ENCODE assay signal across 17 cellular contexts in genomic region chr4:113553082-113553481, GRCh38.
DNase-seq lines count a peak whose midpoint lies in the region; ATAC-seq, FAIRE-seq and TF ChIP-seq lines count a peak whose summit lies in the region.
"Had no signal": no experiment of that assay in that cellular context is flagged by ENCODE, and none has a peak within 500 bp of the region (broad histone marks: within the 10 kb centered on the region; RNA-seq: fewer than 3 reads in every experiment).

No MANE protein-coding gene starts in this region.

- 98% methylated on average over 3 of the region's 3 CpGs for WGBS in HepG2 (ENCODE audit: low lambda C conversion rate)
- WGBS in right lobe of liver (ENCODE audit: insufficient coverage, low coverage, low lambda C conversion rate, missing lambda C conversion rate), result 92% methylated on average over 3 of the region's 3 CpGs

- no peak for DNase-seq in activated T-cell treated with anti-CD3 and anti-CD28 coated beads, Interleukin-2, amount 50 U/mL, for 24 hours
- no peak for DNase-seq in activated T-cell treated with anti-CD3 and anti-CD28 coated beads, Interleukin-2, amount 50 U/mL, for 72 hours
- no peak for DNase-seq in HepG2 (ENCODE audit: low spot score)
- no peak for DNase-seq in right lobe of liver
- DNase-seq in bronchial epithelial cell (ENCODE audit: low read depth), result peak; percentile 66
- DNase-seq in foreskin keratinocyte, result peak in 1 of 2 donors; percentile 55
- no peak for DNase-seq in PC-9
- no peak for DNase-seq in SHP77 treated with DMSO at 0.1 percent for 48 hours (lab: John Stamatoyannopoulos, UW)
- DNase-seq: Calu3; CD8-positive, alpha-beta T cell; IMR-90 had no signal

- intact Hi-C loops in HepG2 (cut with micrococcal nuclease; ENCODE audit: unreplicated experiment) (no loop called here), right lobe of liver (cut with DNase I) (no loop called here), PC-9 (cut with micrococcal nuclease; ENCODE audit: unreplicated experiment) (no loop called here)

- H3K27me3 Mint-ChIP-seq in activated T-cell treated with anti-CD3 and anti-CD28 coated beads, Interleukin-2, amount 50 U/mL, for 24 hours, result no peaks in the 10 kb centered on the region
- H3K27me3 Mint-ChIP-seq in activated T-cell treated with anti-CD3 and anti-CD28 coated beads, Interleukin-2, amount 50 U/mL, for 72 hours (ENCODE audit: low read depth), result no peaks in the 10 kb centered on the region
- H3K27me3 Mint-ChIP-seq: B cell had no signal

- H3K36me3 ChIP-seq in HepG2 (replicated peaks in 1 of 2; ENCODE audit: control insufficient read depth in 1 of 2, insufficient read depth in 2 of 2, low read length in 2 of 2) (peaks cover 0 to 3% of the 10 kb centered on the region in 2 experiments; a peak in 2 of 5 replicates), right lobe of liver (no peaks in the 10 kb centered on the region), bronchial epithelial cell (ENCODE audit: control insufficient read depth, insufficient read depth, low read length) (no peaks in the 10 kb centered on the region), PC-9 (ENCODE audit: low read depth) (no peaks in the 10 kb centered on the region)
- H3K36me3 ChIP-seq: HAP-1 had no signal

- no peak for TF ChIP-seq RAD21 in HepG2 (CRISPR knock-in tag; IDR thresholded peaks at IDR 0.05)

- peak overlapping the region; percentile 34 for H3K27ac Mint-ChIP-seq in activated T-cell treated with anti-CD3 and anti-CD28 coated beads, Interleukin-2, amount 50 U/mL, for 24 hours
- H3K27ac Mint-ChIP-seq in activated T-cell treated with anti-CD3 and anti-CD28 coated beads, Interleukin-2, amount 50 U/mL, for 72 hours, result no peak overlapping the region
- H3K27ac Mint-ChIP-seq: B cell; CD8-positive, alpha-beta T cell had no signal

- no peak for TF ChIP-seq CTCF in HepG2 (CRISPR knock-in tag; IDR thresholded peaks at IDR 0.05)
- TF ChIP-seq CTCF in right lobe of liver (IDR thresholded peaks at IDR 0.05), result no peak
- TF ChIP-seq CTCF in bronchial epithelial cell (IDR thresholded peaks at IDR 0.05; ENCODE audit: insufficient read depth, low read length, severe bottlenecking), result no peak
- TF ChIP-seq CTCF in foreskin keratinocyte (conservative IDR thresholded peaks at IDR 0.05), result no peak
- TF ChIP-seq CTCF in PC-9 (conservative IDR thresholded peaks at IDR 0.05), result no peak

- TF ChIP-seq EP300 in HepG2 (IDR thresholded peaks at IDR 0.05; ENCODE audit: low read depth in 2 of 2, low read length in 2 of 2), result no peak
- no peak for TF ChIP-seq EP300 in HepG2 (CRISPR knock-in tag; IDR thresholded peaks at IDR 0.05; ENCODE audit: borderline replicate concordance)

- H2AFZ ChIP-seq in HepG2 (ENCODE audit: low read length), result no peak overlapping the region
- H2AFZ ChIP-seq in PC-9, result no peak overlapping the region

- no peak for ATAC-seq in activated T-cell treated with anti-CD3 and anti-CD28 coated beads, Interleukin-2, amount 50 U/mL, for 72 hours (replicated peaks in 1 of 2)
- ATAC-seq in HepG2 (no peak), right lobe of liver (no peak), foreskin keratinocyte (peak; percentile 84)
- ATAC-seq: CD8-positive, alpha-beta T cell had no signal

- no TSS peak for BruUV-seq in HepG2 (replicated peaks; lab: Mats Ljungman, UMichigan)
- BruUV-seq in PC-9 (replicated peaks; lab: Mats Ljungman, UMichigan), result no TSS peak

- H3K4me3 ChIP-seq in HepG2 (replicated peaks in 1 of 3; ENCODE audit: insufficient read depth in 1 of 3, low read depth in 2 of 3, low read length in 3 of 3), result no peak overlapping the region
- H3K4me3 ChIP-seq in right lobe of liver, result no peak overlapping the region
- no peak overlapping the region for H3K4me3 ChIP-seq in bronchial epithelial cell (ENCODE audit: low read depth, low read length)
- no peak overlapping the region for H3K4me3 ChIP-seq in PC-9
- H3K4me3 ChIP-seq: BLaER1 treated with 17β-estradiol and CSF1 and Interleukin-3, amounts not matched to agents 10 nM and 100 nM; HAP-1 had no signal

- TF ChIP-seq POLR2A in HepG2 (IDR thresholded peaks at IDR 0.05; ENCODE audit: insufficient read depth in 1 of 2, low read depth in 2 of 2, low read length in 2 of 2) (no peak), right lobe of liver (IDR thresholded peaks at IDR 0.05) (no peak)

- in situ Hi-C loops in HepG2 (cut with HindIII; ENCODE audit: extremely low pct_ligation_motif_present, low pct_unique_long_range_greater_than_20kb), result no loop called here

- no peak overlapping the region for H3K4me3 Mint-ChIP-seq in activated T-cell treated with anti-CD3 and anti-CD28 coated beads, Interleukin-2, amount 50 U/mL, for 24 hours
- no peak overlapping the region for H3K4me3 Mint-ChIP-seq in activated T-cell treated with anti-CD3 and anti-CD28 coated beads, Interleukin-2, amount 50 U/mL, for 72 hours
- H3K4me3 Mint-ChIP-seq: B cell; CD8-positive, alpha-beta T cell had no signal

- no peak overlapping the region for H3K9ac ChIP-seq in HepG2 (ENCODE audit: insufficient read depth, low read depth, low read length)
- H3K9ac ChIP-seq: BLaER1 treated with 17β-estradiol and CSF1 and Interleukin-3, amounts not matched to agents 10 nM and 100 nM had no signal

- no peaks in the 10 kb centered on the region for H4K20me1 ChIP-seq in HepG2 (ENCODE audit: insufficient read depth, low read length)
- no peaks in the 10 kb centered on the region for H4K20me1 ChIP-seq in PC-9 (ENCODE audit: insufficient read depth)

- no peak overlapping the region for H3K4me2 ChIP-seq in HepG2 (ENCODE audit: low read depth, low read length)
- no peak overlapping the region for H3K4me2 ChIP-seq in PC-9
- H3K4me2 ChIP-seq: BLaER1 treated with 17β-estradiol and CSF1 and Interleukin-3, amounts not matched to agents 10 nM and 100 nM had no signal

- H3K36me3 Mint-ChIP-seq in activated T-cell treated with anti-CD3 and anti-CD28 coated beads, Interleukin-2, amount 50 U/mL, for 24 hours (ENCODE audit: low read depth), result peaks cover 61% of the 10 kb centered on the region
- H3K36me3 Mint-ChIP-seq in activated T-cell treated with anti-CD3 and anti-CD28 coated beads, Interleukin-2, amount 50 U/mL, for 72 hours (ENCODE audit: insufficient read depth in 2 of 2), result peaks cover 0 to 9% of the 10 kb centered on the region in 2 donors

- no peaks in the 10 kb centered on the region for H3F3A ChIP-seq in PC-9 (ENCODE audit: insufficient read depth, low read depth)

- H3K9me3 Mint-ChIP-seq in activated T-cell treated with anti-CD3 and anti-CD28 coated beads, Interleukin-2, amount 50 U/mL, for 24 hours, result no peaks in the 10 kb centered on the region
- H3K9me3 Mint-ChIP-seq in activated T-cell treated with anti-CD3 and anti-CD28 coated beads, Interleukin-2, amount 50 U/mL, for 72 hours, result no peaks in the 10 kb centered on the region
- H3K9me3 Mint-ChIP-seq: CD8-positive, alpha-beta T cell had no signal

- FAIRE-seq in HepG2 (lab: Jason Lieb, UNC) (no peak), bronchial epithelial cell (lab: Jason Lieb, UNC) (no peak)
- FAIRE-seq: G401.6, GM12891, GM19239 had no signal

- POLR2A ChIA-PET in HepG2 (lab: Yijun Ruan, JAX) (no interaction called here), PC-9 (lab: Charles Lee; ENCODE audit: unreplicated experiment) (no interaction called here)

- CTCF ChIA-PET in HepG2 (lab: Yijun Ruan, JAX; ENCODE audit: low intra/inter-chr PET ratio, low total read pairs) (no interaction called here), PC-9 (lab: Charles Lee) (interaction anchor here (0.7 kb wide), 1 partner anchor 208 kb away, joined by 3 read pairs; no protein-coding TSS in a partner anchor)

- H3K27me3 ChIP-seq in HepG2 (ENCODE audit: control insufficient read depth in 1 of 2, insufficient read depth in 2 of 2, low read length in 2 of 2), result no peaks in the 10 kb centered on the region
- no peaks in the 10 kb centered on the region for H3K27me3 ChIP-seq in right lobe of liver
- no peaks in the 10 kb centered on the region for H3K27me3 ChIP-seq in bronchial epithelial cell (ENCODE audit: control insufficient read depth, insufficient read depth, low read length)
- no peaks in the 10 kb centered on the region for H3K27me3 ChIP-seq in foreskin keratinocyte
- no peaks in the 10 kb centered on the region for H3K27me3 ChIP-seq in PC-9 (ENCODE audit: insufficient read depth, low read depth)
- H3K27me3 ChIP-seq: BLaER1 treated with 17β-estradiol and CSF1 and Interleukin-3, amounts not matched to agents 10 nM and 100 nM had no signal

- H3K79me2 ChIP-seq in HepG2 (ENCODE audit: insufficient read depth, low read length) (no peaks in the 10 kb centered on the region), PC-9 (ENCODE audit: low read depth) (no peaks in the 10 kb centered on the region)

- H3K27ac ChIP-seq in HepG2 (ENCODE audit: extremely low read length, insufficient read depth, low read length), result no peak overlapping the region
- H3K27ac ChIP-seq in right lobe of liver, result no peak overlapping the region
- H3K27ac ChIP-seq in foreskin keratinocyte, result no peak overlapping the region
- no peak overlapping the region for H3K27ac ChIP-seq in PC-9
- H3K27ac ChIP-seq: BLaER1 treated with 17β-estradiol and CSF1 and Interleukin-3, amounts not matched to agents 10 nM and 100 nM had no signal

- no peaks in the 10 kb centered on the region for H3K9me3 ChIP-seq in HepG2 (ENCODE audit: low read length)
- no peaks in the 10 kb centered on the region for H3K9me3 ChIP-seq in right lobe of liver
- no peaks in the 10 kb centered on the region for H3K9me3 ChIP-seq in PC-9 (ENCODE audit: insufficient read depth, low read depth)
- H3K9me3 ChIP-seq: BLaER1 treated with 17β-estradiol and CSF1 and Interleukin-3, amounts not matched to agents 10 nM and 100 nM; HAP-1 had no signal

- H3K9me2 ChIP-seq in PC-9 (ENCODE audit: insufficient read depth), result no peaks in the 10 kb centered on the region

- peaks cover 15% of the 10 kb centered on the region for H3K4me1 Mint-ChIP-seq in activated T-cell treated with anti-CD3 and anti-CD28 coated beads, Interleukin-2, amount 50 U/mL, for 24 hours (ENCODE audit: low read depth)
- H3K4me1 Mint-ChIP-seq in activated T-cell treated with anti-CD3 and anti-CD28 coated beads, Interleukin-2, amount 50 U/mL, for 72 hours (ENCODE audit: low read depth), result peaks cover 17% of the 10 kb centered on the region

- H3K4me1 ChIP-seq in HepG2 (ENCODE audit: insufficient read depth, low read length) (peaks cover 12% of the 10 kb centered on the region), right lobe of liver (peaks cover 0 to 11% (median 4%) of the 10 kb centered on the region in 4 donors), foreskin keratinocyte (no peaks in the 10 kb centered on the region), PC-9 (replicated peaks; ENCODE audit: insufficient read depth) (peaks cover 20% of the 10 kb centered on the region)
- H3K4me1 ChIP-seq: HAP-1 had no signal

TF ChIP-seq in HepG2, 621 proteins besides CTCF, POLR2A, EP300 and RAD21:
- TF ChIP-seq ZNF792 (CRISPR knock-in tag; IDR thresholded peaks at IDR 0.05) (no peak), ZNF768 (CRISPR knock-in tag; IDR thresholded peaks at IDR 0.05) (peak; percentile 78; the same call in 1 of the 2 replicates)
